In genomic region chr1:68320349-68320748, GRCh38 we compare ENCODE assay signal across 23 cellular contexts.
DNase-seq lines count a peak whose midpoint lies in the region; ATAC-seq and TF ChIP-seq lines count a peak whose summit lies in the region.
"Had no signal": no experiment of that assay in that cellular context is flagged by ENCODE, and none has a peak within 500 bp of the region (broad histone marks: within the 10 kb centered on the region; RNA-seq: fewer than 3 reads in every experiment).

No MANE protein-coding gene starts in this region.

- 72 to 80% methylated on average over 1 to 4 of the region's 4 CpGs for WGBS in endodermal cell (ENCODE audit: insufficient coverage in 1 of 2, insufficient read length in 1 of 2), 2 experiments

- peaks cover 53% of the 10 kb centered on the region for H3K27me3 Mint-ChIP-seq in endodermal cell (ENCODE audit: insufficient read depth)
- H3K27me3 Mint-ChIP-seq: activated naive CD8-positive, alpha-beta T cell treated with anti-CD3 and anti-CD28 coated beads for 36 hours had no signal

- H2AFZ ChIP-seq in neuron (ENCODE audit: low read depth, low read length) = no peak overlapping the region

- H3K27me3 ChIP-seq in endodermal cell (ENCODE audit: control insufficient read depth, insufficient read depth, low read length, poor library complexity, severe bottlenecking) (peaks cover 17% of the 10 kb centered on the region), neuron (ENCODE audit: insufficient read depth, low read length) (no peaks in the 10 kb centered on the region)
- H3K27me3 ChIP-seq: ascending aorta, ovary, right atrium auricular region, spleen, suprapubic skin had no signal

- H3K36me3 ChIP-seq in endodermal cell (ENCODE audit: control insufficient read depth, insufficient read depth, low read length) (no peaks in the 10 kb centered on the region), neuron (ENCODE audit: insufficient read depth, low read length) (no peaks in the 10 kb centered on the region)
- H3K36me3 ChIP-seq: ascending aorta, ovary, right atrium auricular region, spleen, suprapubic skin had no signal

- H3K4me3 ChIP-seq in endodermal cell (ENCODE audit: low read length) = no peak overlapping the region
- peak overlapping the region; percentile 18 for H3K4me3 ChIP-seq in neuron (ENCODE audit: low read length)
- H3K4me3 ChIP-seq: ascending aorta, ovary, right atrium auricular region, spleen, suprapubic skin had no signal

- TF ChIP-seq CTCF in endodermal cell (conservative IDR thresholded peaks at IDR 0.05) = no peak

- H3K9me3 ChIP-seq in endodermal cell (ENCODE audit: control insufficient read depth, low read length) (no peaks in the 10 kb centered on the region), neuron (ENCODE audit: low read length) (peaks cover 2% of the 10 kb centered on the region)
- H3K9me3 ChIP-seq: ascending aorta, ovary, right atrium auricular region, spleen, suprapubic skin had no signal

- H3K9me3 Mint-ChIP-seq in endodermal cell = no peaks in the 10 kb centered on the region
- H3K9me3 Mint-ChIP-seq: activated B cell treated with CpG ODN at 0.5 μM for 24 hours; activated naive CD8-positive, alpha-beta T cell treated with anti-CD3 and anti-CD28 coated beads for 36 hours; stimulated activated effector memory CD8-positive, alpha-beta T cell treated with anti-CD3 and anti-CD28 coated beads, Interleukin-12 subunit alpha, Interleukin-12 subunit beta, amount 100 ng/mL, for 72 hours had no signal

- no peak for ATAC-seq in GM21526 (IDR thresholded peaks at IDR 0.05; ENCODE audit: low FRiP score, unreplicated experiment)
- ATAC-seq: stimulated activated effector memory CD8-positive, alpha-beta T cell treated with anti-CD3 and anti-CD28 coated beads, Interleukin-12 subunit alpha, Interleukin-12 subunit beta, amount 100 ng/mL, for 72 hours had no signal

- peaks cover 13% of the 10 kb centered on the region for H3K4me1 Mint-ChIP-seq in endodermal cell
- H3K4me1 Mint-ChIP-seq: activated B cell treated with CpG ODN at 0.5 μM for 24 hours; activated naive CD8-positive, alpha-beta T cell treated with anti-CD3 and anti-CD28 coated beads for 36 hours; stimulated activated effector memory CD8-positive, alpha-beta T cell treated with anti-CD3 and anti-CD28 coated beads, Interleukin-12 subunit alpha, Interleukin-12 subunit beta, amount 100 ng/mL, for 72 hours had no signal

- peaks cover 8% of the 10 kb centered on the region for H3K4me1 ChIP-seq in endodermal cell (ENCODE audit: control insufficient read depth, insufficient read depth, low read length)
- H3K4me1 ChIP-seq in neuron (ENCODE audit: insufficient read depth, low read length) = peaks cover 18% of the 10 kb centered on the region
- H3K4me1 ChIP-seq: right atrium auricular region, spleen, suprapubic skin had no signal

- DNase-seq in ELF-1 (ENCODE audit: low read depth, low spot score) = peak; percentile 85
- DNase-seq in NCI-H146 treated with DMSO at 0.1 percent for 48 hours (lab: John Stamatoyannopoulos, UW; ENCODE audit: unreplicated experiment) = peak; percentile 90
- peak; percentile 58 for DNase-seq in endodermal cell
- DNase-seq in activated naive CD4-positive, alpha-beta T cell treated with Interleukin-2 at 50 U/mL for 16 hours = no peak
- no peak for DNase-seq in activated T-cell treated with anti-CD3 and anti-CD28 coated beads, Interleukin-2, amount 50 U/mL, for 48 hours
- DNase-seq: activated B cell treated with CpG ODN at 0.5 μM for 24 hours; activated CD4-positive, alpha-beta T cell treated with anti-CD3 and anti-CD28 coated beads, Interleukin-2, amount 50 U/mL, for 4 hours; activated CD8-positive, alpha-beta memory T cell treated with anti-CD3 and anti-CD28 coated beads, Interleukin-2, amount 50 U/mL, for 4 hours; activated naive CD8-positive, alpha-beta T cell treated with anti-CD3 and anti-CD28 coated beads for 36 hours; central memory CD4-positive, alpha-beta T cell; mammary epithelial cell; NCI-H1694; NCI-H226; stimulated activated CD4-positive, alpha-beta T cell treated with anti-CD3 and anti-CD28 coated beads, Interleukin-2, amount 100 ng/mL, for 48 hours had no signal

- H3K27ac ChIP-seq in endodermal cell (ENCODE audit: low read depth, low read length) = peak overlapping the region; percentile 13
- H3K27ac ChIP-seq: ascending aorta, KMS-11, right atrium auricular region, spleen, suprapubic skin had no signal

- H3K27ac Mint-ChIP-seq in endodermal cell = no peak overlapping the region
- H3K27ac Mint-ChIP-seq: activated B cell treated with CpG ODN at 0.5 μM for 24 hours; activated naive CD8-positive, alpha-beta T cell treated with anti-CD3 and anti-CD28 coated beads for 36 hours; stimulated activated effector memory CD8-positive, alpha-beta T cell treated with anti-CD3 and anti-CD28 coated beads, Interleukin-12 subunit alpha, Interleukin-12 subunit beta, amount 100 ng/mL, for 72 hours had no signal

- H3K4me3 Mint-ChIP-seq in endodermal cell = no peak overlapping the region
- H3K4me3 Mint-ChIP-seq: activated B cell treated with CpG ODN at 0.5 μM for 24 hours; activated naive CD8-positive, alpha-beta T cell treated with anti-CD3 and anti-CD28 coated beads for 36 hours; stimulated activated effector memory CD8-positive, alpha-beta T cell treated with anti-CD3 and anti-CD28 coated beads, Interleukin-12 subunit alpha, Interleukin-12 subunit beta, amount 100 ng/mL, for 72 hours had no signal

- H3K9ac ChIP-seq in endodermal cell (ENCODE audit: extremely low read depth, low read length, poor library complexity, severe bottlenecking) = no peak overlapping the region
- H3K9ac ChIP-seq: KMS-11 had no signal

- no peaks in the 10 kb centered on the region for H3K36me3 Mint-ChIP-seq in endodermal cell (ENCODE audit: low read depth)
- H3K36me3 Mint-ChIP-seq: activated naive CD8-positive, alpha-beta T cell treated with anti-CD3 and anti-CD28 coated beads for 36 hours; stimulated activated effector memory CD8-positive, alpha-beta T cell treated with anti-CD3 and anti-CD28 coated beads, Interleukin-12 subunit alpha, Interleukin-12 subunit beta, amount 100 ng/mL, for 72 hours had no signal

Comparison
In these comparisons a context has a peak if more than half of its experiments do, and no peak if none do; other contexts are left out.
1. DNase-seq: peak in ELF-1 (single experiment), NCI-H146 treated with DMSO at 0.1 percent for 48 hours (single experiment) and endodermal cell (single experiment); none in activated naive CD4-positive, alpha-beta T cell treated with Interleukin-2 at 50 U/mL for 16 hours (single experiment) and activated T-cell treated with anti-CD3 and anti-CD28 coated beads, Interleukin-2, amount 50 U/mL, for 48 hours (0 of 2).